ENCODE assay signal across 2 cellular contexts in the genomic region with DNA sequence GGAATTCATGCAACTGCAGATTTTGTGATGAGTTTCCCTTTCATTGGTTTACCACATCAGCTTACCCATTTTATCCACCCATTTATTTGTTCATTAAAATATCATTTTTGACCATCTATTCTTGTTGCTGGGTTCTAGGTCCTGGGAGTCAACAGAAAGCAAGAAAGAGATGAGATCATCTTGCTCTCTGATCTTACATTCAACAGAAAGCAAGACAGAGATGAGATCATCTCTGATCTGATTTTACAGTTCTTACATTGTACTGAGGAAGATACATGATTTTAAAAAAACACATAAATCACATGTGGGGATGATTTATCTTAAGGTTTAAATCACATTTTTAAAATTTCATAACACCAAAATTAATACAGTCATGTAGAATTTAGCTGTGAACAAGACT.
TF ChIP-seq lines count a peak whose summit lies in the region.

No MANE protein-coding gene starts in this region.

TF ChIP-seq in SK-N-SH treated with all-trans-retinoic acid at 6 μM for 48 hours, 23 proteins besides CTCF, POLR2A, EP300 and RAD21:
- no peak for TF ChIP-seq GLIS3 (CRISPR knock-in tag; IDR thresholded peaks at IDR 0.05)
- TF ChIP-seq, protein P1, sequence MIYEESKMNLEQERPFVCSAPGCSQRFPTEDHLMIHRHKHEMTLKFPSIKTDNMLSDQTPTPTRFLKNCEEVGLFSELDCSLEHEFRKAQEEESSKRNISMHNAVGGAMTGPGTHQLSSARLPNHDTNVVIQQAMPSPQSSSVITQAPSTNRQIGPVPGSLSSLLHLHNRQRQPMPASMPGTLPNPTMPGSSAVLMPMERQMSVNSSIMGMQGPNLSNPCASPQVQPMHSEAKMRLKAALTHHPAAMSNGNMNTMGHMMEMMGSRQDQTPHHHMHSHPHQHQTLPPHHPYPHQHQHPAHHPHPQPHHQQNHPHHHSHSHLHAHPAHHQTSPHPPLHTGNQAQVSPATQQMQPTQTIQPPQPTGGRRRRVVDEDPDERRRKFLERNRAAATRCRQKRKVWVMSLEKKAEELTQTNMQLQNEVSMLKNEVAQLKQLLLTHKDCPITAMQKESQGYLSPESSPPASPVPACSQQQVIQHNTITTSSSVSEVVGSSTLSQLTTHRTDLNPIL (CRISPR knock-in tag; IDR thresholded peaks at IDR 0.05; ENCODE audit: low read depth) = peak; percentile 22; the same call in 1 of the 2 replicates

TF ChIP-seq in SK-N-SH, 30 proteins besides CTCF, POLR2A, EP300 and RAD21:
- TF ChIP-seq, protein P2, sequence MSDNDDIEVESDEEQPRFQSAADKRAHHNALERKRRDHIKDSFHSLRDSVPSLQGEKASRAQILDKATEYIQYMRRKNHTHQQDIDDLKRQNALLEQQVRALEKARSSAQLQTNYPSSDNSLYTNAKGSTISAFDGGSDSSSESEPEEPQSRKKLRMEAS (IDR thresholded peaks at IDR 0.05; ENCODE audit: low read depth) = no peak
- TF ChIP-seq, protein P3, sequence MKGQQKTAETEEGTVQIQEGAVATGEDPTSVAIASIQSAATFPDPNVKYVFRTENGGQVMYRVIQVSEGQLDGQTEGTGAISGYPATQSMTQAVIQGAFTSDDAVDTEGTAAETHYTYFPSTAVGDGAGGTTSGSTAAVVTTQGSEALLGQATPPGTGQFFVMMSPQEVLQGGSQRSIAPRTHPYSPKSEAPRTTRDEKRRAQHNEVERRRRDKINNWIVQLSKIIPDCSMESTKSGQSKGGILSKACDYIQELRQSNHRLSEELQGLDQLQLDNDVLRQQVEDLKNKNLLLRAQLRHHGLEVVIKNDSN (IDR thresholded peaks at IDR 0.05; ENCODE audit: borderline replicate concordance, low read depth) = no peak
- TF ChIP-seq TAF1 (IDR thresholded peaks at IDR 0.05; ENCODE audit: borderline replicate concordance, low read depth, low read length) = no peak
- TF ChIP-seq, protein P4, sequence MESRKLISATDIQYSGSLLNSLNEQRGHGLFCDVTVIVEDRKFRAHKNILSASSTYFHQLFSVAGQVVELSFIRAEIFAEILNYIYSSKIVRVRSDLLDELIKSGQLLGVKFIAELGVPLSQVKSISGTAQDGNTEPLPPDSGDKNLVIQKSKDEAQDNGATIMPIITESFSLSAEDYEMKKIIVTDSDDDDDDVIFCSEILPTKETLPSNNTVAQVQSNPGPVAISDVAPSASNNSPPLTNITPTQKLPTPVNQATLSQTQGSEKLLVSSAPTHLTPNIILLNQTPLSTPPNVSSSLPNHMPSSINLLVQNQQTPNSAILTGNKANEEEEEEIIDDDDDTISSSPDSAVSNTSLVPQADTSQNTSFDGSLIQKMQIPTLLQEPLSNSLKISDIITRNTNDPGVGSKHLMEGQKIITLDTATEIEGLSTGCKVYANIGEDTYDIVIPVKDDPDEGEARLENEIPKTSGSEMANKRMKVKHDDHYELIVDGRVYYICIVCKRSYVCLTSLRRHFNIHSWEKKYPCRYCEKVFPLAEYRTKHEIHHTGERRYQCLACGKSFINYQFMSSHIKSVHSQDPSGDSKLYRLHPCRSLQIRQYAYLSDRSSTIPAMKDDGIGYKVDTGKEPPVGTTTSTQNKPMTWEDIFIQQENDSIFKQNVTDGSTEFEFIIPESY (IDR thresholded peaks at IDR 0.05; ENCODE audit: borderline replicate concordance, low read depth) = no peak
- TF ChIP-seq JUND (IDR thresholded peaks at IDR 0.05) = no peak
- TF ChIP-seq NRF1 (IDR thresholded peaks at IDR 0.05; ENCODE audit: low read depth, low read length) = no peak
- TF ChIP-seq NFIC (IDR thresholded peaks at IDR 0.05; ENCODE audit: borderline replicate concordance) = no peak
- no peak for TF ChIP-seq FOSL2 (IDR thresholded peaks at IDR 0.05; ENCODE audit: borderline replicate concordance, low read depth)
- TF ChIP-seq RXRA (IDR thresholded peaks at IDR 0.05; ENCODE audit: borderline replicate concordance, low read depth) = no peak
- no peak for TF ChIP-seq TCF12 (IDR thresholded peaks at IDR 0.05)
